10 cellular contexts compared by ENCODE assay signal in genomic region chr11:81373986-81374385, GRCh38.
"Had no signal": no experiment of that assay in that cellular context is flagged by ENCODE, and none has a peak within 500 bp of the region (broad histone marks: within the 10 kb centered on the region; RNA-seq: fewer than 3 reads in every experiment).

No MANE protein-coding gene starts in this region.

- H3K27me3 Mint-ChIP-seq: IgD-negative memory B cell had no signal

- ATAC-seq: GM23338, HCT116, HepG2 had no signal

- H3K9me3 Mint-ChIP-seq: GM23338 had no signal

- DNase-seq: H7, Kasumi-1, KG1 had no signal

- FAIRE-seq: H1, HepG2 had no signal

- H3K4me1 ChIP-seq: HAP-1 had no signal

- H3K27ac ChIP-seq: HL-60 had no signal

- H3K36me3 ChIP-seq: HAP-1 had no signal

- H3K4me3 Mint-ChIP-seq: GM23338, IgD-negative memory B cell had no signal

- H3K27ac Mint-ChIP-seq: GM23338, IgD-negative memory B cell had no signal

- H3K9me3 ChIP-seq: HAP-1 had no signal

- H3K4me1 Mint-ChIP-seq: GM23338, IgD-negative memory B cell had no signal

- H3K4me3 ChIP-seq: GM23338, HAP-1 had no signal
